ENCODE assay signal across 14 cellular contexts in genomic region chr3:9884555-9885165, GRCh38. TPM values are rescaled to one million over a fixed set of nuclear protein-coding genes. Genes with fewer than 3 reads are reported as not detected.
DNase-seq lines count a peak whose midpoint lies in the region; ATAC-seq and TF ChIP-seq lines count a peak whose summit lies in the region.
"Had no signal": no experiment of that assay in that cellular context is flagged by ENCODE, and none has a peak within 500 bp of the region (broad histone marks: within the 10 kb centered on the region; RNA-seq: fewer than 3 reads in every experiment).

No MANE protein-coding gene starts in this region.

- peak; percentile 96 for ATAC-seq in left colon
- no peak for ATAC-seq in stimulated activated naive B cell treated with anti-CD40 and anti-IgM and Interleukin-4, amounts not matched to agents 10 μg/mL and 1 μg/mL and 100 μg/mL, for 72 hours (replicated peaks)
- ATAC-seq in GM19397 (IDR thresholded peaks at IDR 0.05; ENCODE audit: unreplicated experiment): no peak
- ATAC-seq: left ventricle myocardium superior had no signal

- peak overlapping the region; percentile 12; the same call in 1 of the 2 replicates for H3K27ac ChIP-seq in 22Rv1
- no peak overlapping the region for H3K27ac ChIP-seq in HEK293 (ENCODE audit: extremely low read depth, low read depth, low read length)
- H3K27ac ChIP-seq in adrenal gland: peak overlapping the region in 4 of 5 donors; percentile 24 to 72 (median 58)

- no peak for TF ChIP-seq CTCF in 22Rv1 (IDR thresholded peaks at IDR 0.05)
- TF ChIP-seq CTCF in HEK293 (tag by site-specific recombination; IDR thresholded peaks at IDR 0.05): no peak
- no peak for TF ChIP-seq CTCF in adrenal gland (IDR thresholded peaks at IDR 0.05)

- peaks cover 3% of the 10 kb centered on the region in 2 donors for H3K27me3 Mint-ChIP-seq in stimulated activated naive B cell treated with anti-CD40 and anti-IgM and Interleukin-4, amounts not matched to agents 10 μg/mL and 1 μg/mL and 100 μg/mL, for 72 hours
- H3K27me3 Mint-ChIP-seq: dendritic cell treated with granulocyte-macrophage colony-stimulating factor and Interleukin-4, amounts not matched to agents 40 ng/mL and 50 ng/mL, for 4 days had no signal

- POLR2A ChIA-PET in HEK293 (lab: Yijun Ruan, JAX): interaction anchor here (1.2 to 1.4 kb wide), 2 partner anchors 21 to 32 kb away, joined by 3 to 4 read pairs; partner anchors contain the start of gene IL17RC

- H3K4me1 ChIP-seq in HEK293 (ENCODE audit: control insufficient read depth, insufficient read depth, low read length) (no peaks in the 10 kb centered on the region), adrenal gland (replicated peaks in 1 of 2) (peaks cover 13 to 24% of the 10 kb centered on the region in 2 donors)

- no peak for TF ChIP-seq POLR2A in adrenal gland (IDR thresholded peaks at IDR 0.05)

- DNase-seq in adrenal gland: peak; percentile 51 to 86 (median 69)
- peak in 1 of 2 donors; percentile 46 for DNase-seq in left colon
- no peak for DNase-seq in NCI-H128 (lab: John Stamatoyannopoulos, UW; ENCODE audit: unreplicated experiment)
- no peak for DNase-seq in DMS153 (lab: John Stamatoyannopoulos, UW)
- no peak for DNase-seq in stimulated activated naive B cell treated with anti-CD40 and anti-IgM and Interleukin-4, amounts not matched to agents 10 μg/mL and 1 μg/mL and 100 μg/mL, for 72 hours
- DNase-seq: left ventricle myocardium superior, SHP77 treated with DMSO at 0.1 percent for 48 hours had no signal

- no peak overlapping the region for H3K27ac Mint-ChIP-seq in stimulated activated naive B cell treated with anti-CD40 and anti-IgM and Interleukin-4, amounts not matched to agents 10 μg/mL and 1 μg/mL and 100 μg/mL, for 72 hours
- H3K27ac Mint-ChIP-seq: CD14-positive monocyte; dendritic cell treated with granulocyte-macrophage colony-stimulating factor and Interleukin-4, amounts not matched to agents 40 ng/mL and 50 ng/mL, for 4 days had no signal

- H3K9me3 Mint-ChIP-seq in stimulated activated naive B cell treated with anti-CD40 and anti-IgM and Interleukin-4, amounts not matched to agents 10 μg/mL and 1 μg/mL and 100 μg/mL, for 72 hours: no peaks in the 10 kb centered on the region
- H3K9me3 Mint-ChIP-seq: dendritic cell treated with granulocyte-macrophage colony-stimulating factor and Interleukin-4, amounts not matched to agents 40 ng/mL and 50 ng/mL, for 4 days had no signal

- no peaks in the 10 kb centered on the region for H3K36me3 ChIP-seq in HEK293 (ENCODE audit: control insufficient read depth in 2 of 2, insufficient read depth in 1 of 2, low read length in 2 of 2)
- no peaks in the 10 kb centered on the region for H3K36me3 ChIP-seq in adrenal gland (replicated peaks in 1 of 2)

- WGBS in adrenal gland, 4 donors: 52 to 54% (median 53%) methylated on average over 11 of the region's 11 CpGs

- no peak overlapping the region for H3K4me3 Mint-ChIP-seq in stimulated activated naive B cell treated with anti-CD40 and anti-IgM and Interleukin-4, amounts not matched to agents 10 μg/mL and 1 μg/mL and 100 μg/mL, for 72 hours
- H3K4me3 Mint-ChIP-seq: CD14-positive monocyte; dendritic cell treated with granulocyte-macrophage colony-stimulating factor and Interleukin-4, amounts not matched to agents 40 ng/mL and 50 ng/mL, for 4 days had no signal

- H3K9me3 ChIP-seq in HEK293 (ENCODE audit: control insufficient read depth, insufficient read depth, low read depth, low read length) (no peaks in the 10 kb centered on the region), adrenal gland (replicated peaks in 1 of 3) (no peaks in the 10 kb centered on the region)

- H3K4me3 ChIP-seq in HEK293 (ENCODE audit: low read depth, low read length): no peak overlapping the region
- no peak overlapping the region for H3K4me3 ChIP-seq in adrenal gland

- peaks cover 2% of the 10 kb centered on the region in 2 donors for H3K4me1 Mint-ChIP-seq in stimulated activated naive B cell treated with anti-CD40 and anti-IgM and Interleukin-4, amounts not matched to agents 10 μg/mL and 1 μg/mL and 100 μg/mL, for 72 hours

- no peaks in the 10 kb centered on the region for H3K36me3 Mint-ChIP-seq in stimulated activated naive B cell treated with anti-CD40 and anti-IgM and Interleukin-4, amounts not matched to agents 10 μg/mL and 1 μg/mL and 100 μg/mL, for 72 hours
- H3K36me3 Mint-ChIP-seq: CD14-positive monocyte had no signal

- no peaks in the 10 kb centered on the region for H3K27me3 ChIP-seq in adrenal gland

- CTCF ChIA-PET in HEK293 (lab: Yijun Ruan, JAX): interaction anchor here (0.6 to 1.1 kb wide), 2 partner anchors 62 to 68 kb away, joined by 3 read pairs; partner anchors contain the start of gene PRRT3

- intact Hi-C loops in adrenal gland (cut with DNase I): no loop called here
- intact Hi-C loops in left colon (cut with DNase I, micrococcal nuclease): no loop called here

TF ChIP-seq in HEK293, 187 proteins besides CTCF, POLR2A, EP300 and RAD21:
- TF ChIP-seq ZNF394 (tag by site-specific recombination; IDR thresholded peaks at IDR 0.05; ENCODE audit: borderline replicate concordance) (no peak), ZNF623 (tag by site-specific recombination; IDR thresholded peaks at IDR 0.05) (no peak), ZNF157 (tag by site-specific recombination; IDR thresholded peaks at IDR 0.05) (no peak), ZBTB17 (tag by site-specific recombination; IDR thresholded peaks at IDR 0.05) (peak; percentile 69), ZNF175 (tag by site-specific recombination; IDR thresholded peaks at IDR 0.05) (no peak)

RNA-seq across cellular contexts. Expression of gene CIDEC, which starts 4.6 kb away (rescaled TPM):
- total RNA-seq in adrenal gland (1 to 10 TPM in 5 of 8 donors, under 1 TPM in 2, not detected in 1; 0.43 to 5.9 (median 1.4) TPM), left colon (10 to 100 TPM; 24.6 to 26.2 TPM)
- 100 to 1,000 TPM in 1 of 3 donors, 1 to 10 TPM in 1, under 1 TPM in 1; 0.38 to 108 (median 3.9) TPM for polyA plus RNA-seq in adrenal gland
- total RNA-seq: activated CD8-positive, alpha-beta memory T cell treated with anti-CD3 and anti-CD28 coated beads for 36 hours; temporal lobe had no signal
- polyA plus RNA-seq: CD14-positive monocyte had no signal

RNA-seq across cellular contexts. Expression of gene JAGN1, which starts 5.8 kb away (rescaled TPM):
- 100 to 1,000 TPM in 2 of 8 donors, 10 to 100 TPM in 6; 47.2 to 116 (median 63.1) TPM for total RNA-seq in adrenal gland
- 10 to 100 TPM; 31.4 to 69.7 (median 58.2) TPM for polyA plus RNA-seq in adrenal gland
- 10 to 100 TPM; 40.9 to 41.7 TPM for total RNA-seq in left colon

RNA-seq across cellular contexts. Expression of gene IL17RE, which starts 18.0 kb away (rescaled TPM):
- total RNA-seq in adrenal gland (1 to 10 TPM in 6 of 8 donors, under 1 TPM in 2; 0.24 to 3.3 (median 1.5) TPM), left colon (10 to 100 TPM; 87.3 to 88.7 TPM)
- 1 to 10 TPM in 2 of 3 donors, under 1 TPM in 1; 0.51 to 4.3 (median 2.3) TPM for polyA plus RNA-seq in adrenal gland
- polyA plus RNA-seq: CD14-positive monocyte had no signal

RNA-seq across cellular contexts. Expression of gene IL17RC, which starts 32.2 kb away (rescaled TPM):
- total RNA-seq in adrenal gland: 100 to 1,000 TPM in 2 of 8 donors, 10 to 100 TPM in 6; 39.1 to 141 (median 90.4) TPM
- 100 to 1,000 TPM in 2 of 3 donors, 10 to 100 TPM in 1; 20.5 to 283 (median 208) TPM for polyA plus RNA-seq in adrenal gland
- 10 to 100 TPM; 33.4 to 37.8 TPM for total RNA-seq in left colon

RNA-seq across cellular contexts. Expression of gene RPUSD3, which starts 40.9 kb away (rescaled TPM):
- 100 to 1,000 TPM in 1 of 8 donors, 10 to 100 TPM in 7; 21.5 to 116 (median 54.6) TPM for total RNA-seq in adrenal gland
- polyA plus RNA-seq in adrenal gland: 10 to 100 TPM; 27.7 to 47.9 (median 35.1) TPM
- 10 to 100 TPM; 27.3 to 29.9 TPM for total RNA-seq in left colon

Comparison
In these comparisons a context has a peak if more than half of its experiments do, and no peak if none do; other contexts are left out.
1. DNase-seq: peak in adrenal gland (7 of 7); none in NCI-H128 (single experiment), DMS153 (single experiment) and stimulated activated naive B cell treated with anti-CD40 and anti-IgM and Interleukin-4, amounts not matched to agents 10 μg/mL and 1 μg/mL and 100 μg/mL, for 72 hours (single experiment).
2. RNA of gene IL17RE, which starts 18.0 kb away (total RNA-seq): 87.3 to 88.7 TPM in left colon; 0.24 to 3.3 TPM in adrenal gland; every median in the first group is over 10 times any median in the second.